Comparison of ENCODE assay signal across 2 cellular contexts in genomic region chr17:8953152-8953885, GRCh38.
TF ChIP-seq lines count a peak whose summit lies in the region.

No MANE protein-coding gene starts in this region.

TF ChIP-seq in liver, 16 proteins besides CTCF, POLR2A, EP300 and RAD21 (continued from another document):
- TF ChIP-seq ATF3 (IDR thresholded peaks at IDR 0.05), result no peak
- no peak for TF ChIP-seq FOXA2 (IDR thresholded peaks at IDR 0.05)
- TF ChIP-seq JUND (IDR thresholded peaks at IDR 0.05), result no peak
- TF ChIP-seq REST (IDR thresholded peaks at IDR 0.05), result no peak
- no peak for TF ChIP-seq GABPA (IDR thresholded peaks at IDR 0.05 in 1 of 2, conservative IDR thresholded peaks at IDR 0.05 in 1 of 2)
- no peak for TF ChIP-seq ZBTB33 (IDR thresholded peaks at IDR 0.05)
- TF ChIP-seq HNF4G (IDR thresholded peaks at IDR 0.05), result no peak
- TF ChIP-seq RXRA (IDR thresholded peaks at IDR 0.05), result no peak

TF ChIP-seq in HepG2, 621 proteins besides CTCF, POLR2A, EP300 and RAD21 (continued from another document):
- TF ChIP-seq ZBTB26 (CRISPR knock-in tag; IDR thresholded peaks at IDR 0.05; ENCODE audit: borderline replicate concordance) (no peak), KLF6 (CRISPR knock-in tag; IDR thresholded peaks at IDR 0.05) (no peak), ZNF576 (CRISPR knock-in tag; IDR thresholded peaks at IDR 0.05) (no peak), ATF7-NPFF (CRISPR knock-in tag; IDR thresholded peaks at IDR 0.05; ENCODE audit: low read depth) (no peak), TIGD3 (CRISPR knock-in tag; IDR thresholded peaks at IDR 0.05; ENCODE audit: borderline replicate concordance) (no peak), ZNF10 (CRISPR knock-in tag; IDR thresholded peaks at IDR 0.05; ENCODE audit: borderline replicate concordance, low read depth) (no peak), ZNF768 (CRISPR knock-in tag; IDR thresholded peaks at IDR 0.05) (no peak), ZNF501 (CRISPR knock-in tag; IDR thresholded peaks at IDR 0.05) (no peak), ZNF543 (CRISPR knock-in tag; IDR thresholded peaks at IDR 0.05) (no peak), BHLHE40 (IDR thresholded peaks at IDR 0.05; ENCODE audit: low read length) (no peak), ZNF720 (CRISPR knock-in tag; IDR thresholded peaks at IDR 0.05) (no peak), MTF1 (CRISPR knock-in tag; IDR thresholded peaks at IDR 0.05) (no peak), GTF3A (CRISPR knock-in tag; conservative IDR thresholded peaks at IDR 0.05) (no peak), SMAD9 (CRISPR knock-in tag; IDR thresholded peaks at IDR 0.05) (no peak), ZKSCAN5 (CRISPR knock-in tag; IDR thresholded peaks at IDR 0.05) (no peak), ZSCAN30 (CRISPR knock-in tag; IDR thresholded peaks at IDR 0.05) (no peak), SMAD3 (CRISPR knock-in tag; IDR thresholded peaks at IDR 0.05) (no peak), ZNF784 (CRISPR knock-in tag; IDR thresholded peaks at IDR 0.05; ENCODE audit: borderline replicate concordance) (no peak), ZSCAN5A (CRISPR knock-in tag; IDR thresholded peaks at IDR 0.05; ENCODE audit: borderline replicate concordance) (no peak)
